ENCODE assay signal across 24 cellular contexts in the genomic region with DNA sequence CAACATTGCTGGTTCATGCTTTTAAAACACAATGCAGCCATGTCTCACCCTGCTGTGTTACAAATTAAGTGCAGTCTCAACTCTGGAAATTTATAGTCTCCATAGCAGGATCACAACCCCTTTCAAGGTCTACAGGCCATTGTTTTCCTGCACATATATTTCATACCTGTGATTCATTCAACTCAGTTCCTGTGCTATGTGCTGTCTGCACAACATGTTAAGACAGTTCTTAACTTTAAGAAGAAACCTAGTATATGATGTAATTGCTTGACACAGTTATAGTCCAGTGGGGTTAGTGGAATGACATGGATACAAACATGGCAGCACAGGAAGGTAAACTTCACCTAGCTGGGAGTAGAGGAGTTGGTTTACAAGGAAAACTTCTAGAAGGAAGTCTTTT.
A peak's percentile ranks its signal among the peaks of the same experiment; 100 is the strongest.
DNase-seq lines count a peak whose midpoint lies in the region; ATAC-seq and TF ChIP-seq lines count a peak whose summit lies in the region.
"Had no signal": no experiment of that assay in that cellular context is flagged by ENCODE, and none has a peak within 500 bp of the region (broad histone marks: within the 10 kb centered on the region; RNA-seq: fewer than 3 reads in every experiment).

No MANE protein-coding gene starts in this region.

- no peak for ATAC-seq in GM21526 (IDR thresholded peaks at IDR 0.05; ENCODE audit: low FRiP score, unreplicated experiment)
- ATAC-seq: A549, GM12878, GM23338 had no signal

- TF ChIP-seq CTCF in mammary epithelial cell (conservative IDR thresholded peaks at IDR 0.05 in 1 of 2, IDR thresholded peaks at IDR 0.05 in 1 of 2; ENCODE audit: extremely low read depth in 1 of 2, insufficient read depth in 1 of 2, low read depth in 1 of 2, low read length in 2 of 2): no peak
- no peak for TF ChIP-seq CTCF in MCF 10A (IDR thresholded peaks at IDR 0.05; ENCODE audit: unreplicated experiment)
- no peak for TF ChIP-seq CTCF in astrocyte of the spinal cord (IDR thresholded peaks at IDR 0.05; ENCODE audit: low read depth, low read length)
- TF ChIP-seq CTCF in mesothelial cell of epicardium (IDR thresholded peaks at IDR 0.05; ENCODE audit: unreplicated experiment): no peak

- H3K9me3 Mint-ChIP-seq in MCF 10A (ENCODE audit: unreplicated experiment) (peaks cover 16% of the 10 kb centered on the region), mesothelial cell of epicardium (peaks cover 21% of the 10 kb centered on the region)

- H3K4me3 Mint-ChIP-seq in MCF 10A (ENCODE audit: unreplicated experiment) (no peak overlapping the region), mesothelial cell of epicardium (no peak overlapping the region)
- H3K4me3 Mint-ChIP-seq: CD14-positive monocyte; CD4-positive, alpha-beta T cell; CD8-positive, alpha-beta memory T cell; GM23338 had no signal

- H3K4me3 ChIP-seq in mammary epithelial cell (replicated peaks in 1 of 3; ENCODE audit: insufficient read depth in 1 of 3, low read depth in 2 of 3, low read length in 3 of 3) (no peak overlapping the region), astrocyte of the spinal cord (ENCODE audit: low read depth, low read length) (no peak overlapping the region)
- H3K4me3 ChIP-seq: A549; BLaER1 treated with 17β-estradiol and CSF1 and Interleukin-3, amounts not matched to agents 10 nM and 100 nM; GM12878; GM23338; HAP-1 had no signal

- H3K4me1 ChIP-seq in mammary epithelial cell (ENCODE audit: insufficient read depth, low read length): peaks cover 5% of the 10 kb centered on the region
- H3K4me1 ChIP-seq: BE2C; BLaER1 treated with 17β-estradiol and CSF1 and Interleukin-3, amounts not matched to agents 10 nM and 100 nM; HAP-1 had no signal

- H3K36me3 ChIP-seq in mammary epithelial cell (ENCODE audit: insufficient read depth, low read length): no peaks in the 10 kb centered on the region
- H3K36me3 ChIP-seq: BE2C; BLaER1 treated with 17β-estradiol and CSF1 and Interleukin-3, amounts not matched to agents 10 nM and 100 nM; HAP-1 had no signal

- H3K27me3 ChIP-seq in mammary epithelial cell (ENCODE audit: insufficient read depth, low read length): no peaks in the 10 kb centered on the region
- H3K27me3 ChIP-seq: BE2C; BLaER1 treated with 17β-estradiol and CSF1 and Interleukin-3, amounts not matched to agents 10 nM and 100 nM had no signal

- intact Hi-C loops in mammary epithelial cell (cut with micrococcal nuclease): no loop called here
- intact Hi-C loops in MCF 10A (cut with micrococcal nuclease): no loop called here

- H3K27me3 Mint-ChIP-seq in MCF 10A (ENCODE audit: insufficient read depth, unreplicated experiment) (no peaks in the 10 kb centered on the region), mesothelial cell of epicardium (ENCODE audit: low read depth) (no peaks in the 10 kb centered on the region)
- H3K27me3 Mint-ChIP-seq: CD4-positive, alpha-beta T cell had no signal

- CTCF ChIA-PET in mammary epithelial cell (lab: Charles Lee; ENCODE audit: low non-redundant PET): no interaction called here
- CTCF ChIA-PET in MCF 10A (lab: Yijun Ruan, JAX): no interaction called here

- H3K4me2 ChIP-seq in mammary epithelial cell (ENCODE audit: insufficient read depth, low read depth, low read length): no peak overlapping the region
- H3K4me2 ChIP-seq: A549; BLaER1 treated with 17β-estradiol and CSF1 and Interleukin-3, amounts not matched to agents 10 nM and 100 nM; GM23338 had no signal

- POLR2A ChIA-PET in MCF 10A (lab: Yijun Ruan, JAX): no interaction called here

- H3K36me3 Mint-ChIP-seq in MCF 10A (ENCODE audit: insufficient read depth, unreplicated experiment): no peaks in the 10 kb centered on the region
- H3K36me3 Mint-ChIP-seq in mesothelial cell of epicardium: no peaks in the 10 kb centered on the region
- H3K36me3 Mint-ChIP-seq: CD14-positive monocyte; CD8-positive, alpha-beta memory T cell had no signal

- no TSS peak for BruUV-seq in mammary epithelial cell (replicated peaks; lab: Mats Ljungman, UMichigan)
- no TSS peak for BruUV-seq in MCF 10A (replicated peaks; lab: Mats Ljungman, UMichigan)

- H3K4me1 Mint-ChIP-seq in MCF 10A (ENCODE audit: insufficient read depth, unreplicated experiment) (peaks cover 5% of the 10 kb centered on the region), mesothelial cell of epicardium (peaks cover 3% of the 10 kb centered on the region)
- H3K4me1 Mint-ChIP-seq: CD14-positive monocyte; CD8-positive, alpha-beta memory T cell had no signal

- dilution Hi-C loops in mammary epithelial cell (cut with HindIII; ENCODE audit: low sequenced_read_pairs): no loop called here

- H3K9ac ChIP-seq in mammary epithelial cell (ENCODE audit: insufficient read depth, low read length): no peak overlapping the region
- H3K9ac ChIP-seq: BLaER1 treated with 17β-estradiol and CSF1 and Interleukin-3, amounts not matched to agents 10 nM and 100 nM had no signal

- H3K27ac Mint-ChIP-seq in MCF 10A (ENCODE audit: low read depth, unreplicated experiment): no peak overlapping the region
- H3K27ac Mint-ChIP-seq in mesothelial cell of epicardium: no peak overlapping the region
- H3K27ac Mint-ChIP-seq: CD14-positive monocyte; CD4-positive, alpha-beta T cell; CD8-positive, alpha-beta memory T cell; GM23338 had no signal

- H4K20me1 ChIP-seq in mammary epithelial cell (ENCODE audit: insufficient read depth, low read length): no peaks in the 10 kb centered on the region
- H4K20me1 ChIP-seq: BLaER1 treated with 17β-estradiol and CSF1 and Interleukin-3, amounts not matched to agents 10 nM and 100 nM had no signal

- H2AFZ ChIP-seq in mammary epithelial cell (ENCODE audit: low read depth, low read length): peak overlapping the region; percentile 65
- H2AFZ ChIP-seq: GM23338 had no signal

- no peaks in the 10 kb centered on the region for H3K9me3 ChIP-seq in mammary epithelial cell (replicated peaks; ENCODE audit: insufficient read depth, low read length)
- H3K9me3 ChIP-seq: A549, BE2C, HAP-1 had no signal

- H3K27ac ChIP-seq in mammary epithelial cell (ENCODE audit: insufficient read depth, low read depth, low read length): no peak overlapping the region
- H3K27ac ChIP-seq in epithelial cell of prostate: peak overlapping the region; percentile 81
- H3K27ac ChIP-seq: 22Rv1; A549; BLaER1 treated with 17β-estradiol and CSF1 and Interleukin-3, amounts not matched to agents 10 nM and 100 nM had no signal

- no peaks in the 10 kb centered on the region for H3K79me2 ChIP-seq in mammary epithelial cell (ENCODE audit: insufficient read depth, low read length)

- DNase-seq in mammary epithelial cell: peak; percentile 69
- no peak for DNase-seq in MCF 10A (ENCODE audit: unreplicated experiment)
- peak; percentile 13 for DNase-seq in astrocyte of the spinal cord (ENCODE audit: low read depth, low spot score)
- DNase-seq in epithelial cell of prostate (ENCODE audit: low read depth, low spot score): peak; percentile 74
- no peak for DNase-seq in NCI-H69 (lab: John Stamatoyannopoulos, UW)
- DNase-seq in mesothelial cell of epicardium (ENCODE audit: low spot score in 2 of 2, unreplicated experiment in 2 of 2): no peak
- no peak for DNase-seq in dedifferentiated amniotic fluid mesenchymal stem cell (ENCODE audit: extremely low spot score)
- DNase-seq: ACHN; AML-193; BE2C; CD4-positive, alpha-beta T cell; CD8-positive, alpha-beta memory T cell; DMS 273 treated with DMSO at 0.1 percent for 48 hours; DMS79; EL; GDM1 had no signal

- in situ Hi-C loops in mammary epithelial cell (cut with MboI; ENCODE audit: low sequenced_read_pairs in 2 of 2) (no loop called here), astrocyte of the spinal cord (cut with HindIII; ENCODE audit: low sequenced_read_pairs) (no loop called here)

Comparison
In these comparisons a context has a peak if more than half of its experiments do, and no peak if none do; other contexts are left out.
1. DNase-seq: peak in mammary epithelial cell (single experiment), astrocyte of the spinal cord (single experiment) and epithelial cell of prostate (single experiment); none in MCF 10A (single experiment), NCI-H69 (single experiment), mesothelial cell of epicardium (0 of 2) and dedifferentiated amniotic fluid mesenchymal stem cell (single experiment).